1 cellular context compared by ENCODE assay signal in genomic region chr17:7110617-7111306, GRCh38.
TF ChIP-seq lines count a peak whose summit lies in the region.

No MANE protein-coding gene starts in this region.

TF ChIP-seq in GM12878, 131 proteins besides CTCF, POLR2A, EP300 and RAD21:
- TF ChIP-seq IKZF1 (conservative IDR thresholded peaks at IDR 0.05) (no peak), MXI1 (IDR thresholded peaks at IDR 0.05; ENCODE audit: low read depth, low read length) (no peak), GATAD2B (conservative IDR thresholded peaks at IDR 0.05; ENCODE audit: low read depth) (no peak), DPF2 (IDR thresholded peaks at IDR 0.05) (no peak), ELK1 (IDR thresholded peaks at IDR 0.05; ENCODE audit: low read depth, low read length) (no peak), NBN (IDR thresholded peaks at IDR 0.05) (no peak), MEF2B (IDR thresholded peaks at IDR 0.05; ENCODE audit: partially characterized antibody, poor library complexity, severe bottlenecking) (no peak), ZNF24 (IDR thresholded peaks at IDR 0.05) (no peak), NR2C2 (IDR thresholded peaks at IDR 0.05; ENCODE audit: borderline replicate concordance, control insufficient read depth, insufficient read length, low read depth) (no peak), RAD51 (IDR thresholded peaks at IDR 0.05) (no peak), BMI1 (IDR thresholded peaks at IDR 0.05; ENCODE audit: borderline replicate concordance) (no peak), ZNF622 (IDR thresholded peaks at IDR 0.05) (no peak), SUZ12 (IDR thresholded peaks at IDR 0.05; ENCODE audit: unreplicated experiment) (no peak), BCL11A (IDR thresholded peaks at IDR 0.05; ENCODE audit: low read depth, low read length) (no peak), NRF1 (conservative IDR thresholded peaks at IDR 0.05; ENCODE audit: low read depth, low read length) (no peak), SMAD1 (IDR thresholded peaks at IDR 0.05; ENCODE audit: low read depth, partially characterized antibody) (no peak)
